Comparison of ENCODE assay signal across 8 cellular contexts in genomic region chr5:54753034-54753433, GRCh38.
A peak's percentile ranks its signal among the peaks of the same experiment; 100 is the strongest.
DNase-seq lines count a peak whose midpoint lies in the region; ATAC-seq and TF ChIP-seq lines count a peak whose summit lies in the region.

No MANE protein-coding gene starts in this region.

- H3K27me3 ChIP-seq in BLaER1 (no peaks in the 10 kb centered on the region), gastrocnemius medialis (no peaks in the 10 kb centered on the region), gastroesophageal sphincter (no peaks in the 10 kb centered on the region), neuronal stem cell (ENCODE audit: control insufficient read depth in 3 of 3, insufficient read depth in 3 of 3, low read depth in 1 of 3, low read length in 3 of 3) (no peaks in the 10 kb centered on the region)

- H3K9me3 ChIP-seq in BLaER1 (0 out of 2 replicates have a peak, but pooled peaks cover 5% of the 10 kb centered on the region), gastrocnemius medialis (no peaks in the 10 kb centered on the region), gastroesophageal sphincter (no peaks in the 10 kb centered on the region), neuronal stem cell (replicated peaks in 1 of 2; ENCODE audit: control insufficient read depth in 2 of 2, insufficient read depth in 1 of 2, low read depth in 1 of 2, low read length in 2 of 2) (no peaks in the 10 kb centered on the region)

- TF ChIP-seq POLR2A in gastrocnemius medialis (IDR thresholded peaks at IDR 0.05) (no peak), gastroesophageal sphincter (IDR thresholded peaks at IDR 0.05) (no peak)

- no peak overlapping the region for H2BK12ac ChIP-seq in neuronal stem cell (ENCODE audit: low read length)

- no peak overlapping the region for H3K23ac ChIP-seq in neuronal stem cell (ENCODE audit: low read depth, low read length, poor library complexity)

- no peak overlapping the region for H2BK120ac ChIP-seq in neuronal stem cell (ENCODE audit: low read depth, low read length)

- in situ Hi-C loops in gastrocnemius medialis (cut with MboI; ENCODE audit: low sequenced_read_pairs in 4 of 4), result no loop called here

- no peaks in the 10 kb centered on the region for H3K36me3 ChIP-seq in BLaER1
- H3K36me3 ChIP-seq in gastrocnemius medialis, result no peaks in the 10 kb centered on the region
- no peaks in the 10 kb centered on the region for H3K36me3 ChIP-seq in gastroesophageal sphincter
- H3K36me3 ChIP-seq in neuronal stem cell (replicated peaks in 1 of 2; ENCODE audit: control insufficient read depth in 2 of 2, insufficient read depth in 2 of 2, low read length in 2 of 2), result no peaks in the 10 kb centered on the region

- H4K91ac ChIP-seq in neuronal stem cell (ENCODE audit: low read depth, low read length, poor library complexity), result no peak overlapping the region

- H3K4me3 ChIP-seq in BLaER1 (peak overlapping the region; percentile 43; the same call in 1 of the 2 replicates), gastrocnemius medialis (no peak overlapping the region), gastroesophageal sphincter (no peak overlapping the region), neuronal stem cell (ENCODE audit: low read length in 2 of 2) (no peak overlapping the region)

- no peaks in the 10 kb centered on the region for H3K79me1 ChIP-seq in neuronal stem cell (ENCODE audit: low read depth, low read length)

- no peak overlapping the region for H3K18ac ChIP-seq in neuronal stem cell (ENCODE audit: low read length)

- DNase-seq in amniotic stem cell (lab: John Stamatoyannopoulos, UW) (peak; percentile 53), gastrocnemius medialis (no peak), NCI-H524 (lab: John Stamatoyannopoulos, UW) (no peak), neuronal stem cell (ENCODE audit: low spot score) (no peak)

- no peak overlapping the region for H2AK5ac ChIP-seq in neuronal stem cell (ENCODE audit: low read depth, low read length)

- no peak overlapping the region for H3K4ac ChIP-seq in neuronal stem cell (ENCODE audit: low read length)

- H4K8ac ChIP-seq in neuronal stem cell (ENCODE audit: low read depth, low read length), result no peak overlapping the region

- peak overlapping the region; percentile 91 for H3K4me2 ChIP-seq in BLaER1
- H3K4me2 ChIP-seq in neuronal stem cell (ENCODE audit: insufficient read depth, low read length, poor library complexity, severe bottlenecking), result no peak overlapping the region

- ATAC-seq in GM19438 (IDR thresholded peaks at IDR 0.05; ENCODE audit: low read depth, unreplicated experiment), result peak; percentile 88
- peak; percentile 97 for ATAC-seq in HG03442 (IDR thresholded peaks at IDR 0.05; ENCODE audit: unreplicated experiment)
- ATAC-seq in gastrocnemius medialis, result no peak
- ATAC-seq in gastroesophageal sphincter, result no peak

- H3K14ac ChIP-seq in neuronal stem cell (ENCODE audit: low read length), result no peak overlapping the region

- H3K27ac ChIP-seq in BLaER1 (peak overlapping the region; percentile 70), gastrocnemius medialis (no peak overlapping the region), gastroesophageal sphincter (no peak overlapping the region), neuronal stem cell (replicated peaks; ENCODE audit: low read length) (no peak overlapping the region)

- peaks cover 65% of the 10 kb centered on the region for H3K4me1 ChIP-seq in BLaER1
- H3K4me1 ChIP-seq in gastrocnemius medialis, result no peaks in the 10 kb centered on the region
- H3K4me1 ChIP-seq in gastroesophageal sphincter, result no peaks in the 10 kb centered on the region
- peaks cover 0 to 2% of the 10 kb centered on the region in 2 donors for H3K4me1 ChIP-seq in neuronal stem cell (ENCODE audit: control insufficient read depth in 2 of 2, insufficient read depth in 1 of 2, low read depth in 1 of 2, low read length in 2 of 2)

- TF ChIP-seq EP300 in gastroesophageal sphincter (IDR thresholded peaks at IDR 0.05), result no peak

- intact Hi-C loops in gastrocnemius medialis (cut with DNase I; ENCODE audit: low total_unique reads), result no loop called here

- H2AFZ ChIP-seq in neuronal stem cell (ENCODE audit: low read length), result no peak overlapping the region

- TF ChIP-seq CTCF in gastrocnemius medialis (IDR thresholded peaks at IDR 0.05 in 4 of 5, conservative IDR thresholded peaks at IDR 0.05 in 1 of 5) (no peak), gastroesophageal sphincter (IDR thresholded peaks at IDR 0.05) (no peak)

- H3K9ac ChIP-seq in BLaER1, result peak overlapping the region; percentile 40; the same call in 1 of the 2 replicates
- no peak overlapping the region for H3K9ac ChIP-seq in neuronal stem cell (ENCODE audit: low read depth, low read length, poor library complexity)

- H2BK15ac ChIP-seq in neuronal stem cell (ENCODE audit: low read length), result no peak overlapping the region

- 37 to 51% methylated on average over 4 of the region's 4 CpGs for WGBS in gastroesophageal sphincter (ENCODE audit: low coverage in 1 of 2), 2 donors
- no CpG with 5 or more reads among the region's 4 CpGs for WGBS in neuronal stem cell (ENCODE audit: extremely low coverage in 2 of 2, insufficient read length in 2 of 2, insufficient replicate concordance in 1 of 2), 2 donors

- H4K20me1 ChIP-seq in BLaER1, result no peaks in the 10 kb centered on the region

- H2BK5ac ChIP-seq in neuronal stem cell (ENCODE audit: low read length), result no peak overlapping the region

Comparison
In these comparisons a context has a peak if more than half of its experiments do, and no peak if none do; other contexts are left out.
1. ATAC-seq: peak in GM19438 (single experiment) and HG03442 (single experiment); none in gastrocnemius medialis (0 of 2) and gastroesophageal sphincter (single experiment).